In the genomic region with DNA sequence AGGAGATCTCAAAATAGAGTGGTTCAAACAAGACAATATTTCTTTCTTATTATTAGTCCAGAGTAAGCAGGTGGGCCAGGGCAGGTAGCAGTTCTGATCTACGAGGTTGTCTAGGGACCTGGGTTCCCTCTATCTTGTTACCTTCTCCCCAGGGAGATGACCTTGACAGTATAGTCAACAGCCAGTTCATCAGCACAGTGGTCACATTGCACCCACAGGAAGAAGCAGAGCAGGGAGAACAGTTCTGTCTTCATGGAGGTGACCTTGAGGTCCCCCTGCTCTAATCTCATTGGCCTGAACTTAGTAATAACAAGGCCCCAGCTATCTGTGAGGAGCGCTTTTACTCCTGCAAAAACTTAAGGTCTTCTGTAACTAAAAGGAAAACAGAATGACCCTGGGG, we compare ENCODE assay signal across 34 cellular contexts.
"Had no signal": no experiment of that assay in that cellular context is flagged by ENCODE, and none has a peak within 500 bp of the region (broad histone marks: within the 10 kb centered on the region; RNA-seq: fewer than 3 reads in every experiment).

No MANE protein-coding gene starts in this region.

- H3K4me3 ChIP-seq: adrenal gland, body of pancreas, breast epithelium had no signal

- H3K27me3 ChIP-seq: adrenal gland, body of pancreas, brain microvascular endothelial cell, breast epithelium had no signal

- DNase-seq: activated B cell treated with CpG ODN at 0.5 μM for 24 hours; activated CD4-positive, alpha-beta memory T cell treated with anti-CD3 and anti-CD28 coated beads for 36 hours; activated CD4-positive, alpha-beta T cell treated with anti-CD3 and anti-CD28 coated beads for 4 hours; activated CD4-positive, alpha-beta T cell treated with anti-CD3 and anti-CD28 coated beads, Interleukin-2, amount 10 ng/mL, durations not matched to agents 24 days and 14 days; activated CD4-positive, alpha-beta T cell treated with anti-CD3 and anti-CD28 coated beads, Interleukin-2, amount 50 U/mL, for 1 hour; activated CD4-positive, alpha-beta T cell treated with anti-CD3 and anti-CD28 coated beads, Interleukin-2, amount 50 U/mL, for 4 hours; activated CD4-positive, CD25-positive, alpha-beta regulatory T cell treated with anti-CD3 and anti-CD28 coated beads, Interleukin-2, amount 50 U/mL, for 72 hours; activated CD8-positive, alpha-beta memory T cell treated with anti-CD3 and anti-CD28 coated beads, Interleukin-2, amount 50 U/mL, for 4 hours; activated CD8-positive, alpha-beta T cell treated with anti-CD3 and anti-CD28 coated beads for 36 hours; activated effector memory CD4-positive, alpha-beta T cell treated with anti-CD3 and anti-CD28 coated beads, Interleukin-2, amount 50 U/mL, for 16 hours; activated gamma-delta T cell treated with Interleukin-2 at 50 U/mL for 16 hours; activated naive CD4-positive, alpha-beta T cell; activated naive CD4-positive, alpha-beta T cell treated with anti-CD3 and anti-CD28 coated beads for 36 hours; activated naive CD4-positive, alpha-beta T cell treated with anti-CD3 and anti-CD28 coated beads, Interleukin-2, amount 50 U/mL, for 16 hours; activated naive CD8-positive, alpha-beta T cell treated with anti-CD3 and anti-CD28 coated beads for 36 hours; activated T-cell treated with anti-CD3 and anti-CD28 coated beads for 4 hours; activated T-cell treated with anti-CD3 and anti-CD28 coated beads, Interleukin-2, amount 50 U/mL, for 1 hour; activated T-cell treated with anti-CD3 and anti-CD28 coated beads, Interleukin-2, amount 50 U/mL, for 4 hours; activated T-cell treated with anti-CD3 and anti-CD28 coated beads, Interleukin-2, amount 50 U/mL, for 72 hours; adrenal gland; amniotic stem cell; aorta; body of pancreas; brain microvascular endothelial cell; central memory CD4-positive, alpha-beta T cell; T-helper 1 cell; T-helper 2 cell; T-helper 9 cell had no signal

- ATAC-seq: activated CD8-positive, alpha-beta T cell treated with anti-CD3 and anti-CD28 coated beads for 36 hours; activated naive CD4-positive, alpha-beta T cell treated with anti-CD3 and anti-CD28 coated beads, Interleukin-2, amount 50 U/mL, for 72 hours; activated T-cell treated with anti-CD3 and anti-CD28 coated beads, Interleukin-2, amount 50 U/mL, for 4 hours; activated T-cell treated with anti-CD3 and anti-CD28 coated beads, Interleukin-2, amount 50 U/mL, for 72 hours; activated T-helper 17 cell treated with anti-CD3 and anti-CD28 coated beads, Interleukin-2, amount 50 U/mL, for 72 hours; body of pancreas had no signal

- H3K27ac ChIP-seq: brain microvascular endothelial cell, breast epithelium, VCaP had no signal

- H3K4me1 ChIP-seq: body of pancreas, breast epithelium had no signal

- H3K9me3 ChIP-seq: adrenal gland, body of pancreas, breast epithelium had no signal

- FAIRE-seq: astrocyte, TTC549 had no signal

- H3K36me3 ChIP-seq: adrenal gland, brain microvascular endothelial cell, breast epithelium had no signal
